ENCODE assay signal across 17 cellular contexts in the genomic region with DNA sequence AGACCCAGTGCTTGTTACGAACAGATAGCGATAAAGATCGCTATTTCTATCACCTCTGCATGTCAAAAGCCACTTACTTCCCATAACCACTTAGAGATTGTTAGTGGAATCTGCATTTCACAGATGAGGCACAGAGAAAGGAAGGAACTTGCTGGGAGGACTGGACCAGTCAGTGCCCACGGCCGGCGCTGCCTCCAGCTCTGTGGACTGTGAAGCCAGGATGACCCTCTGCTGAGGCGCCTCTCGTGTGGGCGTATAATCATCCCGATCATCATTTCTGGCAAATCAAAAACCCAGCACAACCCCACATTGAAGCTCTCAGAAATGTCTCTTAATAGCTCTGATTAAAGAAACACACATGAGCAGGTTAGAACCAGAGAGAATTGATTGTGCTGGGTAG.
DNase-seq lines count a peak whose midpoint lies in the region; ATAC-seq and TF ChIP-seq lines count a peak whose summit lies in the region.
"Had no signal": no experiment of that assay in that cellular context is flagged by ENCODE, and none has a peak within 500 bp of the region (broad histone marks: within the 10 kb centered on the region; RNA-seq: fewer than 3 reads in every experiment).

No MANE protein-coding gene starts in this region.

- H3K27me3 ChIP-seq in lower lobe of right lung (ENCODE audit: low read depth) (peaks cover 57% of the 10 kb centered on the region), suprapubic skin (peaks cover 70% of the 10 kb centered on the region)
- H3K27me3 ChIP-seq: BLaER1 had no signal

- no peak for TF ChIP-seq POLR2A in suprapubic skin (IDR thresholded peaks at IDR 0.05)

- H3K36me3 ChIP-seq in lower lobe of right lung (no peaks in the 10 kb centered on the region), suprapubic skin (no peaks in the 10 kb centered on the region)
- H3K36me3 ChIP-seq: BLaER1, HAP-1 had no signal

- H3K9me3 ChIP-seq in lower lobe of right lung, result no peaks in the 10 kb centered on the region
- H3K9me3 ChIP-seq in suprapubic skin, result no peaks in the 10 kb centered on the region
- H3K9me3 ChIP-seq: A549, BLaER1, HAP-1 had no signal

- H3K4me1 ChIP-seq in lower lobe of right lung (no peaks in the 10 kb centered on the region), suprapubic skin (peaks cover 8% of the 10 kb centered on the region)
- H3K4me1 ChIP-seq: A549, HAP-1 had no signal

- DNase-seq in Right ventricle myocardium superior (peak; percentile 28), Right ventricle myocardium inferior (ENCODE audit: missing footprints) (no peak), OCI-M1 (lab: John Stamatoyannopoulos, UW) (peak; percentile 3), lower lobe of right lung (peak; percentile 23), suprapubic skin (ENCODE audit: low spot score in 2 of 2) (peak; percentile 33 to 55), osteocyte (ENCODE audit: extremely low spot score, unreplicated experiment) (no peak), H4 (ENCODE audit: low spot score) (no peak), occipital lobe (lab: John Stamatoyannopoulos, UW) (no peak)
- DNase-seq: AML-193; Calu3; CD8-positive, alpha-beta T cell; DMS79 treated with DMSO at 0.1 percent for 48 hours; GF-D8 had no signal

- H3K27ac Mint-ChIP-seq in osteocyte (ENCODE audit: unreplicated experiment), result no peak overlapping the region
- H3K27ac Mint-ChIP-seq: CD8-positive, alpha-beta T cell had no signal

- WGBS in suprapubic skin, result 77% methylated on average over 10 of the region's 10 CpGs

- no peak for ATAC-seq in Right ventricle myocardium superior (ENCODE audit: poor library complexity)
- ATAC-seq in Right ventricle myocardium inferior, result no peak
- no peak for ATAC-seq in lower lobe of right lung
- ATAC-seq: CD8-positive, alpha-beta T cell had no signal

- H3K36me3 Mint-ChIP-seq in osteocyte (ENCODE audit: unreplicated experiment), result no peaks in the 10 kb centered on the region
- H3K36me3 Mint-ChIP-seq: CD8-positive, alpha-beta T cell had no signal

- H3K4me1 Mint-ChIP-seq in osteocyte (ENCODE audit: unreplicated experiment), result no peaks in the 10 kb centered on the region

- intact Hi-C loops in Right ventricle myocardium superior (cut with DNase I), result no loop called here
- intact Hi-C loops in Right ventricle myocardium inferior (cut with DNase I), result no loop called here
- intact Hi-C loops in lower lobe of right lung (cut with DNase I), result no loop called here

- no peak overlapping the region for H3K27ac ChIP-seq in lower lobe of right lung
- no peak overlapping the region for H3K27ac ChIP-seq in suprapubic skin
- H3K27ac ChIP-seq: 22Rv1, A549, BLaER1 had no signal

- no peaks in the 10 kb centered on the region for H3K9me3 Mint-ChIP-seq in osteocyte (ENCODE audit: unreplicated experiment)
- H3K9me3 Mint-ChIP-seq: CD8-positive, alpha-beta T cell had no signal

- H3K4me3 Mint-ChIP-seq in osteocyte (ENCODE audit: unreplicated experiment), result no peak overlapping the region
- H3K4me3 Mint-ChIP-seq: CD8-positive, alpha-beta T cell had no signal

- H3K4me3 ChIP-seq in lower lobe of right lung (no peak overlapping the region), suprapubic skin (no peak overlapping the region)
- H3K4me3 ChIP-seq: A549, BLaER1, HAP-1 had no signal

- TF ChIP-seq CTCF in lower lobe of right lung (IDR thresholded peaks at IDR 0.05), result no peak
- no peak for TF ChIP-seq CTCF in suprapubic skin (IDR thresholded peaks at IDR 0.05)
- TF ChIP-seq CTCF in osteocyte (IDR thresholded peaks at IDR 0.05), result no peak

- H3K27me3 Mint-ChIP-seq in osteocyte (ENCODE audit: unreplicated experiment), result peaks cover 4% of the 10 kb centered on the region

- no peak for TF ChIP-seq EP300 in suprapubic skin (IDR thresholded peaks at IDR 0.05)

Comparison
In these comparisons a context has a peak if more than half of its experiments do, and no peak if none do; other contexts are left out.
1. DNase-seq: peak in Right ventricle myocardium superior (single experiment), OCI-M1 (single experiment), lower lobe of right lung (single experiment) and suprapubic skin (2 of 2); none in Right ventricle myocardium inferior (single experiment), osteocyte (single experiment), H4 (single experiment) and occipital lobe (single experiment).